In the genomic region with DNA sequence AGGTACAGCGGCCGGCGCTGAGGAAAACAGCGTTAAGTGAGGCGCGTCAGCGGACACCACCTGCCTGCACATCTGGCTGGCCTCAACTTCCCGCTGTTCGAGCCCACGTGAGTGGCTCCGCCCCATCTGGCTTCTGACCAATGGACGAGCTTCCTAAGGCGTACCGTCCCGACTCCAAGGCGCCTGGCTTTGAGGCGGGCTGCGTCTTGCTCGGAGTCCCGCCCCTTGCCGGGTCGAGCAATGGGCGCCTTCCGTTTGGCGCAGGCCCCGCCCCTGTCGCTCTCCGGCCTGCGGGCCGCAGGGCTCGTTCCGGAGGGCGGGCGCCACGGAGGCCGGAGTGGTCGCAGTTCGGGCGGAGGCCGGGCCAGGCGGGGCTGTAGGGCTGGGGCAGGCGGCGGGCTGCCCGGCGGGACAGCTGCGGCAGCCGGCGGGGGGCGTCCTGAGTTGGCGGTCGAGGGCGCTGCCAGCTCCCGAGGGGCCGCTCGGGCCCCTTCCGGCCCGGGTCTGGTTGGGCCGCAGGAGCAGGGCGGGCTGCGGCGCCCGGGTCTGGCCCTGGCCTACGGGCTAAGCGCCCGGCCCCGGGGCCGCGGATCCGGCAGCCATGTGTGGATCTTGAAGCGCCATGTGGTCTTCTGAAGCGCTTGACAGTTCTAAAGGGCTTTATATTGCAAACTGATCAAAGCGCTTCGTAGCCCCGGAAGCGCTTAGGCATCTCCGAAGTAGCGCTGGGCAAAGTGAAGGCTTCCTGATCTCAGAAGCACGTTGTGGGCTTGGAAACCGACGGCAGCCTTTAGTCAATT, we compare ENCODE assay signal across 8 cellular contexts. TPM values are rescaled to one million over a fixed set of nuclear protein-coding genes. Genes with fewer than 3 reads are reported as not detected.
DNase-seq lines count a peak whose midpoint lies in the region; ATAC-seq, FAIRE-seq and TF ChIP-seq lines count a peak whose summit lies in the region.

A gene with protein sequence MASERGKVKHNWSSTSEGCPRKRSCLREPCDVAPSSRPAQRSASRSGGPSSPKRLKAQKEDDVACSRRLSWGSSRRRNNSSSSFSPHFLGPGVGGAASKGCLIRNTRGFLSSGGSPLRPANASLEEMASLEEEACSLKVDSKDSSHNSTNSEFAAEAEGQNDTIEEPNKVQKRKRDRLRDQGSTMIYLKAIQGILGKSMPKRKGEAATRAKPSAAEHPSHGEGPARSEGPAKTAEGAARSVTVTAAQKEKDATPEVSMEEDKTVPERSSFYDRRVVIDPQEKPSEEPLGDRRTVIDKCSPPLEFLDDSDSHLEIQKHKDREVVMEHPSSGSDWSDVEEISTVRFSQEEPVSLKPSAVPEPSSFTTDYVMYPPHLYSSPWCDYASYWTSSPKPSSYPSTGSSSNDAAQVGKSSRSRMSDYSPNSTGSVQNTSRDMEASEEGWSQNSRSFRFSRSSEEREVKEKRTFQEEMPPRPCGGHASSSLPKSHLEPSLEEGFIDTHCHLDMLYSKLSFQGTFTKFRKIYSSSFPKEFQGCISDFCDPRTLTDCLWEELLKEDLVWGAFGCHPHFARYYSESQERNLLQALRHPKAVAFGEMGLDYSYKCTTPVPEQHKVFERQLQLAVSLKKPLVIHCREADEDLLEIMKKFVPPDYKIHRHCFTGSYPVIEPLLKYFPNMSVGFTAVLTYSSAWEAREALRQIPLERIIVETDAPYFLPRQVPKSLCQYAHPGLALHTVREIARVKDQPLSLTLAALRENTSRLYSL (plus strand): TSS at position 276 of the 800 bp plus-strand sequence. CDS start 742 bp downstream, outside the sequence.

- TF ChIP-seq CTCF in cardiac muscle cell (IDR thresholded peaks at IDR 0.05; ENCODE audit: low read depth, low read length) (no peak), parathyroid adenoma (IDR thresholded peaks at IDR 0.05) (no peak), tibial artery (IDR thresholded peaks at IDR 0.05) (no peak)

- H3K9ac ChIP-seq in parathyroid adenoma: no peak within 1 kb of the TSS

- H3K27ac ChIP-seq in cardiac muscle cell (peak within 1 kb of the TSS; percentile 58), parathyroid adenoma (peak within 1 kb of the TSS; percentile 62), tibial artery (peak within 1 kb of the TSS; percentile 77 to 91)

- H2AFZ ChIP-seq in parathyroid adenoma: peak within 1 kb of the TSS; percentile 93

- peak; percentile 97 for FAIRE-seq in GM12892 (lab: Jason Lieb, UNC)

- DNase-seq in GM12892 (ENCODE audit: insufficient read length) (peak; percentile 99), NCI-H1436 (lab: John Stamatoyannopoulos, UW) (peak; percentile 80), SW480 (ENCODE audit: low spot score) (peak; percentile 93), cardiac muscle cell (ENCODE audit: low read depth in 1 of 2, low spot score in 1 of 2) (peak; percentile 94 to 98), tibial artery (peak; percentile 96 to 98)
- peak; percentile 84 for DNase-seq in activated naive CD8-positive, alpha-beta T cell treated with anti-CD3 and anti-CD28 coated beads, Interleukin-2, amount 50 U/mL, for 16 hours (ENCODE audit: low read depth, low spot score)

- peak within 1 kb of the TSS; percentile 97 for H3K4me2 ChIP-seq in parathyroid adenoma (ENCODE audit: low read length)

- peak; percentile 96 for ATAC-seq in HG02840 (IDR thresholded peaks at IDR 0.05; ENCODE audit: low FRiP score, unreplicated experiment)

- intact Hi-C loops in tibial artery (cut with DNase I; ENCODE audit: low total_unique reads): no loop called here

- H3K4me1 ChIP-seq in cardiac muscle cell (ENCODE audit: low read depth) (peaks cover 7% of the 10 kb centered on the region), parathyroid adenoma (peaks cover 8% of the 10 kb centered on the region), tibial artery (peaks cover 0 to 37% (median 21%) of the 10 kb centered on the region in 4 donors)

- peak; percentile 89; the same call in 1 of the 2 replicates for TF ChIP-seq POLR2A in GM12892 (IDR thresholded peaks at IDR 0.05; ENCODE audit: low read depth, low read length)

- H3K36me3 ChIP-seq in cardiac muscle cell (no peaks in the 10 kb centered on the region), parathyroid adenoma (ENCODE audit: control insufficient read depth, insufficient read depth, low read length) (no peaks in the 10 kb centered on the region), tibial artery (peaks cover 4 to 12% (median 10%) of the 10 kb centered on the region in 3 donors)

- H3K79me2 ChIP-seq in parathyroid adenoma: peaks cover 9% of the 10 kb centered on the region

- H3K9me3 ChIP-seq in cardiac muscle cell (ENCODE audit: low read depth): no peaks in the 10 kb centered on the region
- no peaks in the 10 kb centered on the region for H3K9me3 ChIP-seq in parathyroid adenoma (ENCODE audit: control insufficient read depth, low read length)
- peaks cover 0 to 14% (median 0%) of the 10 kb centered on the region in 3 donors for H3K9me3 ChIP-seq in tibial artery

- H3K27me3 ChIP-seq in cardiac muscle cell (no peaks in the 10 kb centered on the region), parathyroid adenoma (ENCODE audit: control insufficient read depth, insufficient read depth, low read length) (no peaks in the 10 kb centered on the region), tibial artery (no peaks in the 10 kb centered on the region)

- peak within 1 kb of the TSS; percentile 57 for H3K4me3 ChIP-seq in cardiac muscle cell
- peak within 1 kb of the TSS; percentile 75 for H3K4me3 ChIP-seq in parathyroid adenoma (ENCODE audit: low read depth, low read length)
- H3K4me3 ChIP-seq in tibial artery: peak within 1 kb of the TSS; percentile 72 to 75

RNA-seq across cellular contexts. Expression of the gene that starts here (rescaled TPM):
- 19.4 TPM for polyA plus RNA-seq in GM12892 (2012; ENCODE audit: missing spikeins)
- 8.9 and 13.1 TPM in 2 replicates for total RNA-seq in cardiac muscle cell
- polyA plus RNA-seq in cardiac muscle cell: 5.9 and 7.7 TPM in 2 replicates

Comparison
In these comparisons a context has a peak if more than half of its experiments do, and no peak if none do; other contexts are left out.
1. Peak in every context shown above with its lines: DNase-seq, ATAC-seq, H3K4me3 ChIP-seq and H3K27ac ChIP-seq.